In genomic region chr5:135219868-135220267, GRCh38 we compare ENCODE assay signal across 13 cellular contexts.
"Had no signal": no experiment of that assay in that cellular context is flagged by ENCODE, and none has a peak within 500 bp of the region (broad histone marks: within the 10 kb centered on the region; RNA-seq: fewer than 3 reads in every experiment).

No MANE protein-coding gene starts in this region.

- H3K36me3 Mint-ChIP-seq: activated naive CD4-positive, alpha-beta T cell treated with anti-CD3 and anti-CD28 coated beads, Interleukin-2, amount 10 ng/mL, durations not matched to agents 7 days and 5 days; naive thymus-derived CD4-positive, alpha-beta T cell; stimulated activated effector memory CD8-positive, alpha-beta T cell treated with anti-CD3 and anti-CD28 coated beads, Interleukin-12 subunit alpha, Interleukin-12 subunit beta, amount 100 ng/mL, for 72 hours had no signal

- ATAC-seq: activated CD4-positive, CD25-positive, alpha-beta regulatory T cell treated with anti-CD3 and anti-CD28 coated beads, Interleukin-2, amount 50 U/mL, for 24 hours; effector memory CD8-positive, alpha-beta T cell; naive thymus-derived CD4-positive, alpha-beta T cell; right cardiac atrium; stimulated activated effector memory CD8-positive, alpha-beta T cell treated with anti-CD3 and anti-CD28 coated beads, Interleukin-12 subunit alpha, Interleukin-12 subunit beta, amount 100 ng/mL, for 72 hours had no signal

- H3K4me1 Mint-ChIP-seq: activated naive CD4-positive, alpha-beta T cell treated with anti-CD3 and anti-CD28 coated beads, Interleukin-2, amount 10 ng/mL, durations not matched to agents 7 days and 5 days; stimulated activated effector memory CD8-positive, alpha-beta T cell treated with anti-CD3 and anti-CD28 coated beads, Interleukin-12 subunit alpha, Interleukin-12 subunit beta, amount 100 ng/mL, for 72 hours had no signal

- H3K27ac Mint-ChIP-seq: activated naive CD4-positive, alpha-beta T cell treated with anti-CD3 and anti-CD28 coated beads, Interleukin-2, amount 10 ng/mL, durations not matched to agents 7 days and 5 days; effector memory CD8-positive, alpha-beta T cell; naive thymus-derived CD4-positive, alpha-beta T cell; stimulated activated effector memory CD8-positive, alpha-beta T cell treated with anti-CD3 and anti-CD28 coated beads, Interleukin-12 subunit alpha, Interleukin-12 subunit beta, amount 100 ng/mL, for 72 hours had no signal

- H3K4me3 ChIP-seq: lung, smooth muscle cell had no signal

- H3K9me3 Mint-ChIP-seq: activated naive CD4-positive, alpha-beta T cell treated with anti-CD3 and anti-CD28 coated beads, Interleukin-2, amount 10 ng/mL, durations not matched to agents 7 days and 5 days; effector memory CD8-positive, alpha-beta T cell; naive thymus-derived CD4-positive, alpha-beta T cell; stimulated activated effector memory CD8-positive, alpha-beta T cell treated with anti-CD3 and anti-CD28 coated beads, Interleukin-12 subunit alpha, Interleukin-12 subunit beta, amount 100 ng/mL, for 72 hours had no signal

- H3K4me3 Mint-ChIP-seq: activated naive CD4-positive, alpha-beta T cell treated with anti-CD3 and anti-CD28 coated beads, Interleukin-2, amount 10 ng/mL, durations not matched to agents 7 days and 5 days; effector memory CD8-positive, alpha-beta T cell; naive thymus-derived CD4-positive, alpha-beta T cell; stimulated activated effector memory CD8-positive, alpha-beta T cell treated with anti-CD3 and anti-CD28 coated beads, Interleukin-12 subunit alpha, Interleukin-12 subunit beta, amount 100 ng/mL, for 72 hours had no signal

- DNase-seq: activated CD4-positive, alpha-beta T cell treated with anti-CD3 and anti-CD28 coated beads, Interleukin-2, amount 50 U/mL, for 4 hours; activated naive CD4-positive, alpha-beta T cell treated with anti-CD3 and anti-CD28 coated beads, Interleukin-2, amount 10 ng/mL, durations not matched to agents 7 days and 5 days; caudate nucleus; effector memory CD8-positive, alpha-beta T cell; erythroblast; hypothalamus; naive thymus-derived CD4-positive, alpha-beta T cell; right cardiac atrium; trophoblast cell had no signal
